Comparison of ENCODE assay signal across 5 cellular contexts in genomic region chr3:125918866-125919265, GRCh38. TPM values are rescaled to one million over a fixed set of nuclear protein-coding genes. Genes with fewer than 3 reads are reported as not detected.
"Had no signal": no experiment of that assay in that cellular context is flagged by ENCODE, and none has a peak within 500 bp of the region (broad histone marks: within the 10 kb centered on the region; RNA-seq: fewer than 3 reads in every experiment).

No MANE protein-coding gene starts in this region.

RNA-seq across cellular contexts. Expression of gene ROPN1B, which starts 50.1 kb away (rescaled TPM):
- total RNA-seq: activated CD4-positive, alpha-beta memory T cell treated with anti-CD3 and anti-CD28 coated beads, Interleukin-2, amount 10 ng/mL, durations not matched to agents 7 days and 5 days; activated T-helper 1 cell treated with anti-CD3 and anti-CD28 coated beads, Interleukin-12 subunit alpha, Interleukin-12 subunit beta, Interleukin-2, Interleukin-4 antibody, amounts not matched to agents 30 ng/mL and 10 ng/mL and 1 ng/mL, durations not matched to agents 14 hours and 24 hours and 36 hours; K562; SJSA1; T-helper 1 cell treated with Interleukin-12 subunit alpha and Interleukin-12 subunit beta and Interleukin-4 antibody, amounts not matched to agents 30 ng/mL and 1 ng/mL, for 36 hours had no signal
